30 cellular contexts compared by ENCODE assay signal in genomic region chr6:17730078-17730704, GRCh38.
"Had no signal": no experiment of that assay in that cellular context is flagged by ENCODE, and none has a peak within 500 bp of the region (broad histone marks: within the 10 kb centered on the region; RNA-seq: fewer than 3 reads in every experiment).

No MANE protein-coding gene starts in this region.

- H3K79me2 ChIP-seq: hepatocyte had no signal

- H3K4me3 Mint-ChIP-seq: activated naive CD8-positive, alpha-beta T cell; activated T-cell treated with anti-CD3 and anti-CD28 coated beads, Interleukin-2, amount 50 U/mL, for 72 hours; effector memory CD8-positive, alpha-beta T cell; nephron; T-helper 1 cell treated with Interleukin-12 subunit alpha and Interleukin-12 subunit beta and Interleukin-4 antibody, amounts not matched to agents 30 μg/mL and 1 μg/mL, for 36 hours had no signal

- H3K27ac Mint-ChIP-seq: activated naive CD8-positive, alpha-beta T cell; activated T-cell treated with anti-CD3 and anti-CD28 coated beads, Interleukin-2, amount 50 U/mL, for 72 hours; effector memory CD8-positive, alpha-beta T cell; nephron; T-helper 1 cell treated with Interleukin-12 subunit alpha and Interleukin-12 subunit beta and Interleukin-4 antibody, amounts not matched to agents 30 μg/mL and 1 μg/mL, for 36 hours had no signal

- H2AFZ ChIP-seq: hepatocyte had no signal

- H3K9me3 ChIP-seq: body of pancreas, gastroesophageal sphincter, thoracic aorta had no signal

- H3K4me2 ChIP-seq: hepatocyte had no signal

- FAIRE-seq: endothelial cell of umbilical vein, keratinocyte, TTC549, urothelium cell line had no signal

- DNase-seq: activated CD4-positive, alpha-beta T cell treated with anti-CD3 and anti-CD28 coated beads for 4 hours; activated CD4-positive, alpha-beta T cell treated with anti-CD3 and anti-CD28 coated beads, Interleukin-2, amount 50 U/mL, for 4 hours; activated effector memory CD4-positive, alpha-beta T cell treated with Interleukin-2 at 50 U/mL for 16 hours; activated naive CD4-positive, alpha-beta T cell treated with Interleukin-2 at 50 U/mL for 16 hours; activated T-cell treated with anti-CD3 and anti-CD28 coated beads for 4 hours; activated T-cell treated with anti-CD3 and anti-CD28 coated beads, Interleukin-2, amount 50 U/mL, for 72 hours; aorta; body of pancreas; caudate nucleus; cortex of kidney; effector memory CD8-positive, alpha-beta T cell; left cardiac atrium; left ventricle myocardium superior; stimulated activated CD4-positive, alpha-beta T cell treated with anti-CD3 and anti-CD28 coated beads, Interleukin-12 subunit alpha, Interleukin-12 subunit beta, amount 100 ng/mL, for 4 hours; stimulated activated CD4-positive, alpha-beta T cell treated with anti-CD3 and anti-CD28 coated beads, Interleukin-4, amount 100 ng/mL, for 1 hour; stimulated activated naive CD8-positive, alpha-beta T cell treated with anti-CD3 and anti-CD28 coated beads, Interleukin-15, Interleukin-2, amounts not matched to agents 100 U/mL and 50 U/mL, for 24 hours; T-helper 9 cell had no signal

- H3K27me3 ChIP-seq: body of pancreas, gastroesophageal sphincter, hepatocyte had no signal

- H3K4me1 ChIP-seq: body of pancreas, gastroesophageal sphincter had no signal

- H3K9me3 Mint-ChIP-seq: effector memory CD8-positive, alpha-beta T cell; T-helper 1 cell treated with Interleukin-12 subunit alpha and Interleukin-12 subunit beta and Interleukin-4 antibody, amounts not matched to agents 30 μg/mL and 1 μg/mL, for 36 hours had no signal

- ATAC-seq: activated T-cell treated with anti-CD3 and anti-CD28 coated beads, Interleukin-2, amount 50 U/mL, for 72 hours; body of pancreas; effector memory CD8-positive, alpha-beta T cell; gastroesophageal sphincter; left cardiac atrium; left ventricle myocardium superior; sciatic nerve; stimulated activated naive CD8-positive, alpha-beta T cell treated with anti-CD3 and anti-CD28 coated beads, Interleukin-15, Interleukin-2, amounts not matched to agents 100 U/mL and 50 U/mL, for 24 hours had no signal

- H3K36me3 Mint-ChIP-seq: activated naive CD8-positive, alpha-beta T cell had no signal

- H3K4me3 ChIP-seq: body of pancreas, gastroesophageal sphincter, hepatocyte, skin epidermis, thoracic aorta had no signal

- H3K36me3 ChIP-seq: gastroesophageal sphincter, thoracic aorta had no signal

- H3K27me3 Mint-ChIP-seq: activated naive CD8-positive, alpha-beta T cell; effector memory CD8-positive, alpha-beta T cell had no signal

- H3K27ac ChIP-seq: body of pancreas, gastroesophageal sphincter, hepatocyte, skin epidermis, thoracic aorta, VCaP had no signal
